In the genomic region with DNA sequence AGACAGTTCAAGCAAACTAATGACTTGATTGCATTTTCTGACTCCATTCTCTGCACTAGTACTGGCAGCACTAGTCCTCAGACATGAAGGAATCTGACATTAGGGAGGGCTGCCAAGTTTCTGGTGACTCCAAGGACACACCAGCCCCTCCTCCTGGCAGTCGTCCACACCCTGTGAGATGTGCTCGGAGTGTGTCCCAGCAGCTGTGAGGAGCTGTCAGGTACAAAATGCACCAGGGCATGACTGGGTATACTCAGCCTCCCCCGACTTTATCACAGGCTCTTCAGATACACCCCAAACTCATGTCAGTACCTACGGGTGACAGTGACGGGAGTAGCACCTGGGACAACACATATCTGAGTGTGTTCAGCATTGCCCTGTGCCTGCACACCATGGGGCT, we compare ENCODE assay signal across 12 cellular contexts. TPM values are rescaled to one million over a fixed set of nuclear protein-coding genes. Genes with fewer than 3 reads are reported as not detected.
"Had no signal": no experiment of that assay in that cellular context is flagged by ENCODE, and none has a peak within 500 bp of the region (broad histone marks: within the 10 kb centered on the region; RNA-seq: fewer than 3 reads in every experiment).

No MANE protein-coding gene starts in this region.

- H3K4me3 ChIP-seq: smooth muscle cell, tibial nerve had no signal

- H3K36me3 ChIP-seq: tibial nerve had no signal

- H3K27ac ChIP-seq: tibial nerve, VCaP had no signal

- H3K4me1 ChIP-seq: tibial nerve had no signal

- H3K27me3 ChIP-seq: tibial nerve had no signal

- DNase-seq: activated CD8-positive, alpha-beta memory T cell treated with anti-CD3 and anti-CD28 coated beads, Interleukin-2, amount 50 U/mL, for 48 hours; activated CD8-positive, alpha-beta T cell treated with anti-CD3 and anti-CD28 coated beads, Interleukin-2, amount 10 ng/mL, durations not matched to agents 7 days and 5 days; activated naive CD4-positive, alpha-beta T cell; central memory CD4-positive, alpha-beta T cell; cortex of kidney; effector CD8-positive, alpha-beta T cell; hypothalamus; T-helper 9 cell had no signal

- ATAC-seq: activated CD8-positive, alpha-beta T cell treated with anti-CD3 and anti-CD28 coated beads, Interleukin-2, amount 10 ng/mL, durations not matched to agents 7 days and 5 days had no signal

RNA-seq across cellular contexts. Expression of a gene that starts 43.1 kb away (rescaled TPM):
- total RNA-seq: activated CD8-positive, alpha-beta T cell treated with anti-CD3 and anti-CD28 coated beads, Interleukin-2, amount 10 ng/mL, durations not matched to agents 7 days and 5 days; osteocyte had no signal
